Comparison of ENCODE assay signal across 24 cellular contexts in genomic region chr3:195285403-195285802, GRCh38. TPM values are rescaled to one million over a fixed set of nuclear protein-coding genes. Genes with fewer than 3 reads are reported as not detected.
DNase-seq lines count a peak whose midpoint lies in the region; ATAC-seq and TF ChIP-seq lines count a peak whose summit lies in the region.
"Had no signal": no experiment of that assay in that cellular context is flagged by ENCODE, and none has a peak within 500 bp of the region (broad histone marks: within the 10 kb centered on the region; RNA-seq: fewer than 3 reads in every experiment).

No MANE protein-coding gene starts in this region.

- ATAC-seq in activated T-cell treated with anti-CD3 and anti-CD28 coated beads, Interleukin-2, amount 50 U/mL, for 72 hours (replicated peaks in 1 of 2) = no peak

- peak overlapping the region; percentile 35 for H3K27ac ChIP-seq in VCaP
- H3K27ac ChIP-seq in endodermal cell (ENCODE audit: low read depth, low read length) = no peak overlapping the region
- H3K27ac ChIP-seq: 22Rv1, C4-2B had no signal

- no peaks in the 10 kb centered on the region for H3K27me3 ChIP-seq in endodermal cell (ENCODE audit: control insufficient read depth, insufficient read depth, low read length, poor library complexity, severe bottlenecking)

- H3K9ac ChIP-seq in endodermal cell (ENCODE audit: extremely low read depth, low read length, poor library complexity, severe bottlenecking) = no peak overlapping the region

- H3K4me3 ChIP-seq in endodermal cell (ENCODE audit: low read length) = peak overlapping the region; percentile 59

- peaks cover 8 to 12% of the 10 kb centered on the region in 2 donors for H3K36me3 Mint-ChIP-seq in activated T-cell treated with anti-CD3 and anti-CD28 coated beads, Interleukin-2, amount 50 U/mL, for 72 hours (ENCODE audit: insufficient read depth in 2 of 2)
- peaks cover 67% of the 10 kb centered on the region for H3K36me3 Mint-ChIP-seq in activated T-cell treated with anti-CD3 and anti-CD28 coated beads, Interleukin-2, amount 50 U/mL, for 24 hours (ENCODE audit: low read depth)
- H3K36me3 Mint-ChIP-seq in endodermal cell (ENCODE audit: low read depth) (peaks cover 46% of the 10 kb centered on the region), osteocyte (ENCODE audit: unreplicated experiment) (peaks cover 30% of the 10 kb centered on the region)

- H3K36me3 ChIP-seq in endodermal cell (ENCODE audit: control insufficient read depth, insufficient read depth, low read length) = peaks cover 44% of the 10 kb centered on the region

- peak overlapping the region; percentile 24 for H3K27ac Mint-ChIP-seq in activated T-cell treated with anti-CD3 and anti-CD28 coated beads, Interleukin-2, amount 50 U/mL, for 72 hours
- H3K27ac Mint-ChIP-seq in activated T-cell treated with anti-CD3 and anti-CD28 coated beads, Interleukin-2, amount 50 U/mL, for 24 hours = no peak overlapping the region
- H3K27ac Mint-ChIP-seq in endodermal cell = no peak overlapping the region
- peak overlapping the region; percentile 63 for H3K27ac Mint-ChIP-seq in osteocyte (ENCODE audit: unreplicated experiment)
- H3K27ac Mint-ChIP-seq: B cell had no signal

- no peak for TF ChIP-seq CTCF in VCaP (conservative IDR thresholded peaks at IDR 0.05)
- TF ChIP-seq CTCF in endodermal cell (conservative IDR thresholded peaks at IDR 0.05) = no peak
- no peak for TF ChIP-seq CTCF in osteocyte (IDR thresholded peaks at IDR 0.05)

- peaks cover 7% of the 10 kb centered on the region for H3K4me1 Mint-ChIP-seq in activated T-cell treated with anti-CD3 and anti-CD28 coated beads, Interleukin-2, amount 50 U/mL, for 72 hours (ENCODE audit: low read depth)
- peaks cover 20% of the 10 kb centered on the region for H3K4me1 Mint-ChIP-seq in activated T-cell treated with anti-CD3 and anti-CD28 coated beads, Interleukin-2, amount 50 U/mL, for 24 hours (ENCODE audit: low read depth)
- H3K4me1 Mint-ChIP-seq in endodermal cell (peaks cover 41% of the 10 kb centered on the region), osteocyte (ENCODE audit: unreplicated experiment) (peaks cover 17% of the 10 kb centered on the region)
- H3K4me1 Mint-ChIP-seq: B cell had no signal

- no peak overlapping the region for H3K4me3 Mint-ChIP-seq in activated T-cell treated with anti-CD3 and anti-CD28 coated beads, Interleukin-2, amount 50 U/mL, for 72 hours
- no peak overlapping the region for H3K4me3 Mint-ChIP-seq in activated T-cell treated with anti-CD3 and anti-CD28 coated beads, Interleukin-2, amount 50 U/mL, for 24 hours
- H3K4me3 Mint-ChIP-seq in endodermal cell (peak overlapping the region; percentile 34), osteocyte (ENCODE audit: unreplicated experiment) (no peak overlapping the region)
- H3K4me3 Mint-ChIP-seq: B cell; CD8-positive, alpha-beta memory T cell had no signal

- no peaks in the 10 kb centered on the region for H3K27me3 Mint-ChIP-seq in activated T-cell treated with anti-CD3 and anti-CD28 coated beads, Interleukin-2, amount 50 U/mL, for 72 hours (ENCODE audit: low read depth)
- no peaks in the 10 kb centered on the region for H3K27me3 Mint-ChIP-seq in activated T-cell treated with anti-CD3 and anti-CD28 coated beads, Interleukin-2, amount 50 U/mL, for 24 hours
- H3K27me3 Mint-ChIP-seq in endodermal cell (ENCODE audit: insufficient read depth) (no peaks in the 10 kb centered on the region), osteocyte (ENCODE audit: unreplicated experiment) (no peaks in the 10 kb centered on the region)
- H3K27me3 Mint-ChIP-seq: B cell; CD8-positive, alpha-beta memory T cell had no signal

- peaks cover 8% of the 10 kb centered on the region for H3K9me3 ChIP-seq in endodermal cell (ENCODE audit: control insufficient read depth, low read length)

- peaks cover 20% of the 10 kb centered on the region for H3K4me1 ChIP-seq in endodermal cell (ENCODE audit: control insufficient read depth, insufficient read depth, low read length)

- DNase-seq in activated T-cell treated with anti-CD3 and anti-CD28 coated beads, Interleukin-2, amount 50 U/mL, for 72 hours = no peak
- DNase-seq in activated T-cell treated with anti-CD3 and anti-CD28 coated beads, Interleukin-2, amount 50 U/mL, for 24 hours = no peak
- no peak for DNase-seq in endodermal cell
- DNase-seq in osteocyte (ENCODE audit: extremely low spot score, unreplicated experiment) = no peak
- no peak for DNase-seq in hypothalamus (lab: John Stamatoyannopoulos, UW)
- no peak for DNase-seq in anterior cingulate cortex (lab: John Stamatoyannopoulos, UW)
- no peak for DNase-seq in GM19238 (ENCODE audit: insufficient read length, low spot score)
- DNase-seq: CD8-positive, alpha-beta memory T cell; DMS153; GOT3; KG1; MM.1S; NCI-H1048; NCI-H1417; NCI-H1694; NCI-H2029 treated with DMSO at 0.1 percent for 48 hours; NCI-H446 treated with DMSO at 0.1 percent for 48 hours; NCI-H526 treated with DMSO at 0.1 percent for 48 hours; Right ventricle myocardium superior; RPMI8226 had no signal

- WGBS in endodermal cell (ENCODE audit: insufficient coverage in 1 of 2, insufficient read length in 1 of 2), 2 experiments = 97 to 100% methylated on average over 3 of the region's 3 CpGs

- no peaks in the 10 kb centered on the region for H3K9me3 Mint-ChIP-seq in activated T-cell treated with anti-CD3 and anti-CD28 coated beads, Interleukin-2, amount 50 U/mL, for 72 hours
- no peaks in the 10 kb centered on the region for H3K9me3 Mint-ChIP-seq in activated T-cell treated with anti-CD3 and anti-CD28 coated beads, Interleukin-2, amount 50 U/mL, for 24 hours
- no peaks in the 10 kb centered on the region for H3K9me3 Mint-ChIP-seq in endodermal cell
- no peaks in the 10 kb centered on the region for H3K9me3 Mint-ChIP-seq in osteocyte (ENCODE audit: unreplicated experiment)
- H3K9me3 Mint-ChIP-seq: CD8-positive, alpha-beta memory T cell had no signal

RNA-seq across cellular contexts. Expression of gene XXYLT1, which starts 14.4 kb away (rescaled TPM):
- total RNA-seq in activated T-cell treated with anti-CD3 and anti-CD28 coated beads, Interleukin-2, amount 50 U/mL, for 72 hours = 1 to 10 TPM; 6.2 to 6.6 TPM
- total RNA-seq in endodermal cell (10 to 100 TPM; 35.5 to 38.3 TPM), osteocyte (35.1 and 35.8 TPM in 2 replicates)
- polyA plus RNA-seq in endodermal cell (2013, experiment 1 of 2) = 41.5 TPM
- 41.3 TPM for polyA plus RNA-seq in endodermal cell (2013, experiment 2 of 2)

Comparison
In these comparisons a context has a peak if more than half of its experiments do, and no peak if none do; other contexts are left out.
1. H3K27ac Mint-ChIP-seq: peak in activated T-cell treated with anti-CD3 and anti-CD28 coated beads, Interleukin-2, amount 50 U/mL, for 72 hours (single experiment) and osteocyte (single experiment); none in activated T-cell treated with anti-CD3 and anti-CD28 coated beads, Interleukin-2, amount 50 U/mL, for 24 hours (single experiment) and endodermal cell (single experiment).